ENCODE assay signal across 8 cellular contexts in genomic region chr12:43776498-43776897, GRCh38. TPM values are rescaled to one million over a fixed set of nuclear protein-coding genes. Genes with fewer than 3 reads are reported as not detected.
DNase-seq lines count a peak whose midpoint lies in the region; ATAC-seq and TF ChIP-seq lines count a peak whose summit lies in the region.

No MANE protein-coding gene starts in this region.

- peaks cover 82% of the 10 kb centered on the region for H3K36me3 ChIP-seq in CD4-positive, CD25-positive, alpha-beta regulatory T cell (ENCODE audit: control insufficient read depth, insufficient read depth, low read length)
- peaks cover 4 to 100% (median 28%) of the 10 kb centered on the region in 3 donors for H3K36me3 ChIP-seq in esophagus squamous epithelium
- H3K36me3 ChIP-seq in transverse colon = peaks cover 0 to 65% (median 22%) of the 10 kb centered on the region in 4 donors

- no peaks in the 10 kb centered on the region for H3K27me3 ChIP-seq in CD4-positive, CD25-positive, alpha-beta regulatory T cell (ENCODE audit: control insufficient read depth, insufficient read depth, low read length)
- H3K27me3 ChIP-seq in esophagus squamous epithelium (no peaks in the 10 kb centered on the region), transverse colon (no peaks in the 10 kb centered on the region)

- no peak for TF ChIP-seq EP300 in transverse colon (IDR thresholded peaks at IDR 0.05; ENCODE audit: low read depth)

- intact Hi-C loops in esophagus squamous epithelium (cut with DNase I) = loop anchor here (10.0 kb wide), 1 partner anchor 108 kb away; no protein-coding TSS in a partner anchor
- intact Hi-C loops in transverse colon (cut with DNase I; ENCODE audit: low total_unique reads) = no loop called here

- H3K27ac Mint-ChIP-seq in CD4-positive, CD25-positive, alpha-beta regulatory T cell = peak overlapping the region in 1 of 3 donors; percentile 15

- no peak overlapping the region for H3K27ac ChIP-seq in CD4-positive, CD25-positive, alpha-beta regulatory T cell (ENCODE audit: insufficient read depth, low read length, poor library complexity, severe bottlenecking)
- no peak overlapping the region for H3K27ac ChIP-seq in esophagus squamous epithelium
- no peak overlapping the region for H3K27ac ChIP-seq in transverse colon

- TF ChIP-seq POLR2A in esophagus squamous epithelium (IDR thresholded peaks at IDR 0.05) = no peak
- TF ChIP-seq POLR2A in transverse colon (IDR thresholded peaks at IDR 0.05) = no peak

- no peak overlapping the region for H3K4me3 Mint-ChIP-seq in CD4-positive, CD25-positive, alpha-beta regulatory T cell

- H3K27me3 Mint-ChIP-seq in CD4-positive, CD25-positive, alpha-beta regulatory T cell = no peaks in the 10 kb centered on the region

- TF ChIP-seq CTCF in esophagus squamous epithelium (IDR thresholded peaks at IDR 0.05) (peak in 5 of 6 experiments; percentile 20 to 56 (median 31)), transverse colon (IDR thresholded peaks at IDR 0.05) (no peak)

- in situ Hi-C loops in transverse colon (cut with MboI; ENCODE audit: low pct_ligation_motif_present in 1 of 4, low pct_unique_long_range_greater_than_20kb in 1 of 4, low sequenced_read_pairs in 3 of 4) = loop anchor here in 2 of 4 donors (10.0 kb wide), 1 partner anchor 108 kb away; no protein-coding TSS in a partner anchor

- peaks cover 4 to 12% (median 7%) of the 10 kb centered on the region in 4 donors for H3K4me1 Mint-ChIP-seq in CD4-positive, CD25-positive, alpha-beta regulatory T cell

- H3K9me3 ChIP-seq in CD4-positive, CD25-positive, alpha-beta regulatory T cell (ENCODE audit: control insufficient read depth in 2 of 2, low read length in 2 of 2) = no peaks in the 10 kb centered on the region
- H3K9me3 ChIP-seq in esophagus squamous epithelium (no peaks in the 10 kb centered on the region), transverse colon (no peaks in the 10 kb centered on the region)

- no peaks in the 10 kb centered on the region for H3K9me3 Mint-ChIP-seq in CD4-positive, CD25-positive, alpha-beta regulatory T cell

- H3K36me3 Mint-ChIP-seq in CD4-positive, CD25-positive, alpha-beta regulatory T cell = peaks cover 20% of the 10 kb centered on the region

- no peak overlapping the region for H3K4me3 ChIP-seq in CD4-positive, CD25-positive, alpha-beta regulatory T cell (ENCODE audit: low read depth, low read length)
- no peak overlapping the region for H3K4me3 ChIP-seq in esophagus squamous epithelium
- no peak overlapping the region for H3K4me3 ChIP-seq in transverse colon

- no peaks in the 10 kb centered on the region for H3K4me1 ChIP-seq in CD4-positive, CD25-positive, alpha-beta regulatory T cell (ENCODE audit: control insufficient read depth, insufficient read depth, low read length, poor library complexity, severe bottlenecking)
- no peaks in the 10 kb centered on the region for H3K4me1 ChIP-seq in esophagus squamous epithelium
- H3K4me1 ChIP-seq in transverse colon = no peaks in the 10 kb centered on the region

- 53 to 55% methylated on average over 3 of the region's 3 CpGs for WGBS in esophagus squamous epithelium, 2 donors
- 53 to 63% methylated on average over 3 of the region's 3 CpGs for whole genome bisulfite sequencing in transverse colon (ENCODE audit: low coverage in 1 of 2), 2 donors

- ATAC-seq in CD4-positive, CD25-positive, alpha-beta regulatory T cell (ENCODE audit: low read depth in 2 of 2) = peak in 1 of 2 donors; percentile 66
- ATAC-seq in GM19351 (IDR thresholded peaks at IDR 0.05; ENCODE audit: unreplicated experiment) = peak; percentile 63

- DNase-seq in CD4-positive, CD25-positive, alpha-beta regulatory T cell = peak in 2 of 3 donors; percentile 38 to 49
- peak; percentile 22 for DNase-seq in NCI-H82 treated with DMSO at 0.1 percent for 48 hours (lab: John Stamatoyannopoulos, UW; ENCODE audit: unreplicated experiment)
- no peak for DNase-seq in esophagus squamous epithelium (lab: John Stamatoyannopoulos, UW)
- peak; percentile 52 for DNase-seq in superior temporal gyrus (ENCODE audit: extremely low spot score)
- no peak for DNase-seq in NCI-H345 (lab: John Stamatoyannopoulos, UW)
- no peak for DNase-seq in transverse colon
- DNase-seq in activated gamma-delta T cell (lab: John Stamatoyannopoulos, UW) = no peak

RNA-seq across cellular contexts. Expression of gene IRAK4, which starts 17.7 kb away (rescaled TPM):
- 56.7 TPM for total RNA-seq in CD4-positive, CD25-positive, alpha-beta regulatory T cell
- polyA plus RNA-seq in CD4-positive, CD25-positive, alpha-beta regulatory T cell = 10 to 100 TPM; 25.6 to 40.8 (median 30.0) TPM
- total RNA-seq in esophagus squamous epithelium (10 to 100 TPM; 19.8 to 26.3 (median 22.5) TPM), transverse colon (10 to 100 TPM in 3 of 4 donors, 1 to 10 TPM in 1; 6.6 to 39.7 (median 19.0) TPM)

RNA-seq across cellular contexts. Expression of gene PUS7L, which starts 17.9 kb away (rescaled TPM):
- 16.1 TPM for total RNA-seq in CD4-positive, CD25-positive, alpha-beta regulatory T cell
- polyA plus RNA-seq in CD4-positive, CD25-positive, alpha-beta regulatory T cell = 10 to 100 TPM; 16.5 to 33.5 (median 27.3) TPM
- 10 to 100 TPM in 3 of 4 donors, 1 to 10 TPM in 1; 5.3 to 22.2 (median 14.6) TPM for total RNA-seq in esophagus squamous epithelium
- total RNA-seq in transverse colon = 10 to 100 TPM in 2 of 4 donors, 1 to 10 TPM in 2; 3.0 to 16.3 (median 9.5) TPM

RNA-seq across cellular contexts. Expression of gene TWF1, which starts 29.6 kb away (rescaled TPM):
- total RNA-seq in CD4-positive, CD25-positive, alpha-beta regulatory T cell = 65.7 TPM
- 10 to 100 TPM; 16.8 to 26.9 (median 19.8) TPM for polyA plus RNA-seq in CD4-positive, CD25-positive, alpha-beta regulatory T cell
- total RNA-seq in esophagus squamous epithelium = 100 to 1,000 TPM; 112 to 230 (median 194) TPM
- 10 to 100 TPM; 32.8 to 99.9 (median 62.5) TPM for total RNA-seq in transverse colon

RNA-seq across cellular contexts. Expression of gene TMEM117, which starts 59.4 kb away (rescaled TPM):
- 4.7 TPM for total RNA-seq in CD4-positive, CD25-positive, alpha-beta regulatory T cell
- polyA plus RNA-seq in CD4-positive, CD25-positive, alpha-beta regulatory T cell = 1 to 10 TPM; 2.4 to 4.2 (median 3.1) TPM
- total RNA-seq in esophagus squamous epithelium (10 to 100 TPM; 15.8 to 42.2 (median 24.0) TPM), transverse colon (10 to 100 TPM in 3 of 4 donors, under 1 TPM in 1; 0.40 to 92.8 (median 25.6) TPM)

Comparison
In these comparisons a context has a peak if more than half of its experiments do, and no peak if none do; other contexts are left out.
1. DNase-seq: peak in CD4-positive, CD25-positive, alpha-beta regulatory T cell (2 of 3), NCI-H82 treated with DMSO at 0.1 percent for 48 hours (single experiment) and superior temporal gyrus (single experiment); none in esophagus squamous epithelium (single experiment), NCI-H345 (single experiment), transverse colon (single experiment) and activated gamma-delta T cell (single experiment).
2. CTCF ChIP-seq: peak in esophagus squamous epithelium (5 of 6); none in transverse colon (0 of 5).